ENCODE assay signal across 9 cellular contexts in genomic region chr12:66352197-66352596, GRCh38.
DNase-seq lines count a peak whose midpoint lies in the region; ATAC-seq and TF ChIP-seq lines count a peak whose summit lies in the region.
"Had no signal": no experiment of that assay in that cellular context is flagged by ENCODE, and none has a peak within 500 bp of the region (broad histone marks: within the 10 kb centered on the region; RNA-seq: fewer than 3 reads in every experiment).

No MANE protein-coding gene starts in this region.

- no peaks in the 10 kb centered on the region for H3K27me3 Mint-ChIP-seq in memory B cell

- H3K4me1 Mint-ChIP-seq in memory B cell = no peaks in the 10 kb centered on the region

- no peak overlapping the region for H3K9ac ChIP-seq in KMS-11
- H3K9ac ChIP-seq: BLaER1 treated with 17β-estradiol and CSF1 and Interleukin-3, amounts not matched to agents 10 nM and 100 nM had no signal

- no peaks in the 10 kb centered on the region for H3K79me2 ChIP-seq in KMS-11 (ENCODE audit: insufficient read depth, low read depth)

- peak; percentile 43 for TF ChIP-seq CTCF in KMS-11 (conservative IDR thresholded peaks at IDR 0.05; ENCODE audit: low read depth, low read length)
- TF ChIP-seq CTCF in astrocyte of the spinal cord (IDR thresholded peaks at IDR 0.05; ENCODE audit: low read depth, low read length) = peak; percentile 51

- ATAC-seq in memory B cell (ENCODE audit: low read depth) (peak; percentile 27), GM18519 (IDR thresholded peaks at IDR 0.05; ENCODE audit: low FRiP score, unreplicated experiment) (no peak)

- no peaks in the 10 kb centered on the region for H4K20me1 ChIP-seq in KMS-11 (ENCODE audit: insufficient read depth)
- H4K20me1 ChIP-seq: BLaER1 treated with 17β-estradiol and CSF1 and Interleukin-3, amounts not matched to agents 10 nM and 100 nM had no signal

- DNase-seq in NCI-H2171 treated with DMSO at 0.1 percent for 48 hours (lab: John Stamatoyannopoulos, UW) (peak; percentile 40), NCI-H2171 (lab: John Stamatoyannopoulos, UW) (no peak), astrocyte of the spinal cord (ENCODE audit: low read depth, low spot score) (no peak), memory B cell (ENCODE audit: low spot score in 2 of 2) (no peak)
- DNase-seq in stimulated activated CD4-positive, alpha-beta T cell treated with anti-CD3 and anti-CD28 coated beads, Interleukin-4, amount 100 ng/mL, for 24 hours = no peak
- no peak for DNase-seq in stimulated activated CD4-positive, alpha-beta T cell treated with anti-CD3 and anti-CD28 coated beads, Interleukin-2, amount 100 ng/mL, for 48 hours

- no peaks in the 10 kb centered on the region for H3K36me3 ChIP-seq in KMS-11 (ENCODE audit: insufficient read depth)

- no peak overlapping the region for H3K4me3 ChIP-seq in KMS-11 (IDR thresholded peaks at IDR 0.05; ENCODE audit: insufficient read depth, low read depth, low read length)
- no peak overlapping the region for H3K4me3 ChIP-seq in astrocyte of the spinal cord (ENCODE audit: low read depth, low read length)
- H3K4me3 ChIP-seq: BLaER1 treated with 17β-estradiol and CSF1 and Interleukin-3, amounts not matched to agents 10 nM and 100 nM had no signal

- in situ Hi-C loops in astrocyte of the spinal cord (cut with HindIII; ENCODE audit: low sequenced_read_pairs) = no loop called here

- peaks cover 6% of the 10 kb centered on the region for H3K36me3 Mint-ChIP-seq in memory B cell

- no peak overlapping the region for H3K4me2 ChIP-seq in KMS-11
- H3K4me2 ChIP-seq: BLaER1 treated with 17β-estradiol and CSF1 and Interleukin-3, amounts not matched to agents 10 nM and 100 nM had no signal

- H3K4me1 ChIP-seq in KMS-11 (ENCODE audit: low read depth, poor library complexity, severe bottlenecking) = no peaks in the 10 kb centered on the region
- H3K4me1 ChIP-seq: BLaER1 treated with 17β-estradiol and CSF1 and Interleukin-3, amounts not matched to agents 10 nM and 100 nM had no signal

- H3K4me3 Mint-ChIP-seq in memory B cell = no peak overlapping the region

- H3K9me3 Mint-ChIP-seq in memory B cell = no peaks in the 10 kb centered on the region

- H3K27ac ChIP-seq in KMS-11 = no peak overlapping the region
- H3K27ac ChIP-seq: BLaER1 treated with 17β-estradiol and CSF1 and Interleukin-3, amounts not matched to agents 10 nM and 100 nM had no signal

- no peaks in the 10 kb centered on the region for H3K27me3 ChIP-seq in KMS-11 (ENCODE audit: insufficient read depth, low read depth)
- H3K27me3 ChIP-seq: BLaER1 treated with 17β-estradiol and CSF1 and Interleukin-3, amounts not matched to agents 10 nM and 100 nM had no signal

- no peak overlapping the region for H3K27ac Mint-ChIP-seq in memory B cell

- H2AFZ ChIP-seq in KMS-11 (ENCODE audit: low read depth) = no peak overlapping the region
